Comparison of ENCODE assay signal across 8 cellular contexts in the genomic region with DNA sequence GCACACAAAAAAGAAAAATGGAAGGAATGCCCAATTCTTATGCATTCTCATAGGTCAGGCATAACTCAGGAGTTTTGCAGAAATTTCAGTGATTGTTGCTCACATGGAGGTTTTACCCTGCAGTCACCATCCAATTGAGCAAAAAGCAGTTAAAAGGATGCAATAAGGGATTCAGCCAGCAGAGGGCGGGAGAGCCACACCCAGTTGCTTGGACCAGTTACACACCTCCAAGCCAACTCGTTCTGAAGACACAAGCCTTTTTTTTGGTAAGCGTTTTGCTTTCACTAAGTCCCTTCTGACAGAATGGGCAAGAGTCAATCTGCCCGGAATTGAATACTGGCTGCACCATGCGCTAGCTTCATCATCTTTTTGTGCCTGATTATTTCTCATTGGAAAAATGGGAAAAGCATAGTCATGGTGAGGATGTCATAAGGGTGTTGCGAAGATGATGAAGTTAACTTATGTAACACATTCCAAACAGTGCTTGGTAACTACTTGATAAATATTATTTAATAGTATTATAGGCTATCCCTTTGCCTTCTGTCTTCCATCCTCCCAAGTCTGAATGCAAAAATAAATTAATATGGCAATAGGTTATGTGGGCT.
DNase-seq lines count a peak whose midpoint lies in the region; ATAC-seq, FAIRE-seq and TF ChIP-seq lines count a peak whose summit lies in the region.

No MANE protein-coding gene starts in this region.

- TF ChIP-seq RAD21 in K562 (CRISPR knock-in tag; conservative IDR thresholded peaks at IDR 0.05 in 1 of 2, IDR thresholded peaks at IDR 0.05 in 1 of 2), result peak; percentile 92 to 95

- no peaks in the 10 kb centered on the region for H3K9me1 ChIP-seq in K562 (ENCODE audit: control insufficient read depth, insufficient read depth, low read length)

- FAIRE-seq in K562 (lab: Jason Lieb, UNC), result peak; percentile 95

- no peak overlapping the region for H3K4me3 ChIP-seq in K562

- POLR2A ChIA-PET in K562 (lab: Yijun Ruan, JAX), result no interaction called here

- no peak overlapping the region for H3K9ac ChIP-seq in K562 (ENCODE audit: insufficient read depth in 1 of 2, low read depth in 2 of 2, low read length in 2 of 2)

- CTCF ChIA-PET in K562 (lab: Yijun Ruan, JAX; ENCODE audit: low intra/inter-chr PET ratio), result interaction anchor here (0.6 to 1.2 kb wide), 4 partner anchors 10 to 1777 kb away, joined by 3 to 5 read pairs (median 3); no protein-coding TSS in a partner anchor

- H4K20me1 ChIP-seq in K562 (replicated peaks; ENCODE audit: control insufficient read depth, insufficient read depth, low read length), result no peaks in the 10 kb centered on the region

- no peak for TF ChIP-seq POLR2A in K562 (conservative IDR thresholded peaks at IDR 0.05)

- H3K4me1 ChIP-seq in K562 (replicated peaks in 1 of 2; ENCODE audit: control insufficient read depth in 2 of 2, insufficient read depth in 2 of 2, low read length in 2 of 2), result peaks cover 0 to 9% of the 10 kb centered on the region in 2 experiments; a peak in 1 of 5 replicates

- 0 out of 2 replicates have a peak overlapping the region, but pooled peaks have one; percentile 15 for H2AFZ ChIP-seq in K562 (ENCODE audit: low read depth, low read length)

- no peaks in the 10 kb centered on the region for H3K79me2 ChIP-seq in K562 (ENCODE audit: control insufficient read depth, insufficient read depth, low read length)

- H3K27ac ChIP-seq in K562 (ENCODE audit: extremely low read depth, low read depth, low read length), result no peak overlapping the region

- BruUV-seq in K562 (replicated peaks; lab: Mats Ljungman, UMichigan), result no TSS peak

- peak; percentile 83 to 97 (median 95) for TF ChIP-seq CTCF in K562 (IDR thresholded peaks at IDR 0.05 in 2 of 3, conservative IDR thresholded peaks at IDR 0.05 in 1 of 3; ENCODE audit: insufficient read depth in 2 of 3, low read depth in 1 of 3, low read length in 3 of 3)

- peak; percentile 1 for DNase-seq in NCI-H2196 (lab: John Stamatoyannopoulos, UW; ENCODE audit: unreplicated experiment)
- DNase-seq in NCI-H2196 treated with DMSO at 0.1 percent for 48 hours (lab: John Stamatoyannopoulos, UW; ENCODE audit: unreplicated experiment), result no peak
- DNase-seq in NCI-H1417 (lab: John Stamatoyannopoulos, UW), result peak; percentile 54 to 75 (median 56)
- peak; percentile 55 for DNase-seq in T1000 (lab: John Stamatoyannopoulos, UW)
- peak; percentile 70 to 88 (median 77) for DNase-seq in K562 (ENCODE audit: extremely low read depth in 1 of 4, low spot score in 3 of 4)
- DNase-seq in iPS DF 19.7 (ENCODE audit: low read depth, low spot score), result peak; percentile 71
- peak; percentile 54 for DNase-seq in smooth muscle cell of the brain vasculature (ENCODE audit: low read depth, low spot score)

- H3K9me3 ChIP-seq in K562 (replicated peaks; ENCODE audit: control insufficient read depth, insufficient read depth, low read depth, low read length), result no peaks in the 10 kb centered on the region

- intact Hi-C loops in K562 (cut with micrococcal nuclease), result loop anchor here (1.0 to 10.0 kb wide), 10 partner anchors 116 to 1777 kb away; no protein-coding TSS in a partner anchor

- WGBS in K562 (ENCODE audit: insufficient coverage, low coverage, missing lambda C conversion rate), result 18% methylated on average over 6 of the region's 6 CpGs

- H3K36me3 ChIP-seq in K562 (ENCODE audit: control insufficient read depth, insufficient read depth, low read length), result no peaks in the 10 kb centered on the region

- in situ Hi-C loops in K562 (cut with MboI), result no loop called here

- H3K27me3 ChIP-seq in K562 (ENCODE audit: control insufficient read depth in 2 of 2, insufficient read depth in 2 of 2, low read length in 2 of 2), result no peaks in the 10 kb centered on the region

- no peak overlapping the region for H3K4me2 ChIP-seq in K562 (ENCODE audit: insufficient read depth, low read length)

- 0 out of 2 replicates have a peak, but pooled peaks have one; percentile 10 for TF ChIP-seq EP300 in K562 (IDR thresholded peaks at IDR 0.05; ENCODE audit: low read length)

- peak; percentile 88 for ATAC-seq in HG02840 (IDR thresholded peaks at IDR 0.05; ENCODE audit: low FRiP score, unreplicated experiment)
- peak; percentile 91 for ATAC-seq in K562

TF ChIP-seq in K562, 482 proteins besides CTCF, POLR2A, EP300 and RAD21 (continues in another document):
- TF ChIP-seq ZNF121 (CRISPR knock-in tag; conservative IDR thresholded peaks at IDR 0.05) (no peak), RB1 (IDR thresholded peaks at IDR 0.05; ENCODE audit: low read depth) (peak; percentile 80; the same call in 1 of the 2 replicates), GATAD2A (IDR thresholded peaks at IDR 0.05) (no peak), NR1H2 (CRISPR knock-in tag; IDR thresholded peaks at IDR 0.05) (no peak), ZNF316 (IDR thresholded peaks at IDR 0.05) (0 out of 2 replicates have a peak, but pooled peaks have one; percentile 8), NFE2 (IDR thresholded peaks at IDR 0.05; ENCODE audit: low read depth) (0 out of 2 replicates have a peak, but pooled peaks have one; percentile 31), KAT7 (CRISPR knock-in tag; IDR thresholded peaks at IDR 0.05; ENCODE audit: borderline replicate concordance) (no peak), JUN (IDR thresholded peaks at IDR 0.05; ENCODE audit: borderline replicate concordance, low read depth, low read length) (peak; percentile 59; the same call in 1 of the 2 replicates), JUN (CRISPR knock-in tag; IDR thresholded peaks at IDR 0.05; ENCODE audit: borderline replicate concordance) (no peak), KAT2B (IDR thresholded peaks at IDR 0.05; ENCODE audit: low read depth, low read length) (no peak), JUND (IDR thresholded peaks at IDR 0.05; ENCODE audit: borderline replicate concordance, low read depth, low read length) (0 out of 2 replicates have a peak, but pooled peaks have one; percentile 33), JUND (tag; IDR thresholded peaks at IDR 0.05; ENCODE audit: borderline replicate concordance, low read depth, low read length) (no peak; the same call in 2 of the 3 replicates), CBX2 (IDR thresholded peaks at IDR 0.05; ENCODE audit: insufficient read depth, low read length, poor library complexity, severe bottlenecking) (no peak)
- TF ChIP-seq, protein P1, sequence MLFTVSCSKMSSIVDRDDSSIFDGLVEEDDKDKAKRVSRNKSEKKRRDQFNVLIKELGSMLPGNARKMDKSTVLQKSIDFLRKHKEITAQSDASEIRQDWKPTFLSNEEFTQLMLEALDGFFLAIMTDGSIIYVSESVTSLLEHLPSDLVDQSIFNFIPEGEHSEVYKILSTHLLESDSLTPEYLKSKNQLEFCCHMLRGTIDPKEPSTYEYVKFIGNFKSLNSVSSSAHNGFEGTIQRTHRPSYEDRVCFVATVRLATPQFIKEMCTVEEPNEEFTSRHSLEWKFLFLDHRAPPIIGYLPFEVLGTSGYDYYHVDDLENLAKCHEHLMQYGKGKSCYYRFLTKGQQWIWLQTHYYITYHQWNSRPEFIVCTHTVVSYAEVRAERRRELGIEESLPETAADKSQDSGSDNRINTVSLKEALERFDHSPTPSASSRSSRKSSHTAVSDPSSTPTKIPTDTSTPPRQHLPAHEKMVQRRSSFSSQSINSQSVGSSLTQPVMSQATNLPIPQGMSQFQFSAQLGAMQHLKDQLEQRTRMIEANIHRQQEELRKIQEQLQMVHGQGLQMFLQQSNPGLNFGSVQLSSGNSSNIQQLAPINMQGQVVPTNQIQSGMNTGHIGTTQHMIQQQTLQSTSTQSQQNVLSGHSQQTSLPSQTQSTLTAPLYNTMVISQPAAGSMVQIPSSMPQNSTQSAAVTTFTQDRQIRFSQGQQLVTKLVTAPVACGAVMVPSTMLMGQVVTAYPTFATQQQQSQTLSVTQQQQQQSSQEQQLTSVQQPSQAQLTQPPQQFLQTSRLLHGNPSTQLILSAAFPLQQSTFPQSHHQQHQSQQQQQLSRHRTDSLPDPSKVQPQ (CRISPR knock-in tag; IDR thresholded peaks at IDR 0.05; ENCODE audit: borderline replicate concordance), result no peak
- TF ChIP-seq, protein P2, sequence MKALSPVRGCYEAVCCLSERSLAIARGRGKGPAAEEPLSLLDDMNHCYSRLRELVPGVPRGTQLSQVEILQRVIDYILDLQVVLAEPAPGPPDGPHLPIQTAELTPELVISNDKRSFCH (CRISPR knock-in tag; IDR thresholded peaks at IDR 0.05), result no peak
- TF ChIP-seq, protein P2 (tag; IDR thresholded peaks at IDR 0.05), result no peak
- TF ChIP-seq, protein P3, sequence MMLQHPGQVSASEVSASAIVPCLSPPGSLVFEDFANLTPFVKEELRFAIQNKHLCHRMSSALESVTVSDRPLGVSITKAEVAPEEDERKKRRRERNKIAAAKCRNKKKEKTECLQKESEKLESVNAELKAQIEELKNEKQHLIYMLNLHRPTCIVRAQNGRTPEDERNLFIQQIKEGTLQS (IDR thresholded peaks at IDR 0.05), result no peak
- TF ChIP-seq, protein P3 (CRISPR knock-in tag; conservative IDR thresholded peaks at IDR 0.05), result 0 out of 2 replicates have a peak, but pooled peaks have one; percentile 29
- TF ChIP-seq, protein P4, sequence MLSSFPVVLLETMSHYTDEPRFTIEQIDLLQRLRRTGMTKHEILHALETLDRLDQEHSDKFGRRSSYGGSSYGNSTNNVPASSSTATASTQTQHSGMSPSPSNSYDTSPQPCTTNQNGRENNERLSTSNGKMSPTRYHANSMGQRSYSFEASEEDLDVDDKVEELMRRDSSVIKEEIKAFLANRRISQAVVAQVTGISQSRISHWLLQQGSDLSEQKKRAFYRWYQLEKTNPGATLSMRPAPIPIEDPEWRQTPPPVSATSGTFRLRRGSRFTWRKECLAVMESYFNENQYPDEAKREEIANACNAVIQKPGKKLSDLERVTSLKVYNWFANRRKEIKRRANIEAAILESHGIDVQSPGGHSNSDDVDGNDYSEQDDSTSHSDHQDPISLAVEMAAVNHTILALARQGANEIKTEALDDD (IDR thresholded peaks at IDR 0.05), result peak; percentile 67
